20 cellular contexts compared by ENCODE assay signal in the genomic region with DNA sequence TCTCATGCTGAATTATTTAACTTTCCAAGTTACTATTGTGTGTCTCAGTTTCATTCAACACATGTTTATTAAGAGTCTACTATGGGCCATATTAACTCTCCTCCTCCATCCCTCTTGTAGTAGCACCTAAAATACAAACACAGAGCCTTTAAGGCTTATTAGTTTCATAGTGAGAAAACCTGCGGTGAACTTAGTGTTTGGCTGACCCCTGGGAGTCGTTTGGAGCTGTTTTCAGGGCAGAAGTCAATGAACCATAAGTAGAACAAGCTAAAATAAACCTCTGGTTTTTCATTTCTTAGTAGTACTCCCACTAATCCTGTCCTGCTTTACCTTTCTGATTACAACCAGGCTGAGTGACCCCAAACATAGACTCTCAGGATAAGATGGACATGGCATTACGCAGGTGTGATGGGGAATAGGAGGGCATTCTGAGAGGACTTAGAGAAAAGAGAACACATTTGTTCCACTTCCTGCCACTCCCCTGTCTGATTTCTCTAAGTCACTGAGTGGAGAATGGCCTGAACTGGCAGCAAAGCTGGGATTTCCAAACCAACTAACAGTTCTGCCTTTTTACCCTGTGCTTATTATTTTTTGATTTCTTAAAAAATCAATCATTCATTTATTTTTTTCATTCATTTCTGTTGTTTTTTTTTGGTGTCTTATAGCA.
DNase-seq lines count a peak whose midpoint lies in the region; ATAC-seq, FAIRE-seq and TF ChIP-seq lines count a peak whose summit lies in the region.
"Had no signal": no experiment of that assay in that cellular context is flagged by ENCODE, and none has a peak within 500 bp of the region (broad histone marks: within the 10 kb centered on the region; RNA-seq: fewer than 3 reads in every experiment).

No MANE protein-coding gene starts in this region.

- no peaks in the 10 kb centered on the region for H3K27me3 ChIP-seq in MG63
- H3K27me3 ChIP-seq: transverse colon had no signal

- no peak overlapping the region for H3K4me3 ChIP-seq in foreskin fibroblast (ENCODE audit: low read depth in 1 of 2, low read length in 2 of 2)
- no peak overlapping the region for H3K4me3 ChIP-seq in kidney (ENCODE audit: low read length in 2 of 2)
- no peak overlapping the region for H3K4me3 ChIP-seq in MG63
- H3K4me3 ChIP-seq: lung, transverse colon had no signal

- ATAC-seq in GM19025 (IDR thresholded peaks at IDR 0.05; ENCODE audit: low read depth, unreplicated experiment), result peak; percentile 56
- peak; percentile 71 for ATAC-seq in GM21825 (IDR thresholded peaks at IDR 0.05; ENCODE audit: unreplicated experiment)
- ATAC-seq in HG03135 (IDR thresholded peaks at IDR 0.05; ENCODE audit: unreplicated experiment), result peak; percentile 68
- ATAC-seq in stimulated activated naive B cell treated with anti-CD40 and anti-IgM and Interleukin-4, amounts not matched to agents 10 μg/mL and 1 μg/mL and 100 μg/mL, for 72 hours (replicated peaks), result peak; percentile 54 to 72
- ATAC-seq: naive thymus-derived CD4-positive, alpha-beta T cell had no signal

- no peaks in the 10 kb centered on the region for H3K36me3 Mint-ChIP-seq in stimulated activated naive B cell treated with anti-CD40 and anti-IgM and Interleukin-4, amounts not matched to agents 10 μg/mL and 1 μg/mL and 100 μg/mL, for 72 hours
- H3K36me3 Mint-ChIP-seq: activated naive CD8-positive, alpha-beta T cell treated with anti-CD3 and anti-CD28 coated beads, Interleukin-2, amount 10 ng/mL, durations not matched to agents 7 days and 5 days; naive thymus-derived CD4-positive, alpha-beta T cell had no signal

- H3K4me1 ChIP-seq in kidney (ENCODE audit: control insufficient read depth in 1 of 2, insufficient read depth in 1 of 2, low read depth in 1 of 2, low read length in 2 of 2), result peaks cover 7 to 11% of the 10 kb centered on the region in 2 donors

- intact Hi-C loops in kidney (cut with DNase I), result no loop called here

- DNase-seq in stimulated activated naive B cell treated with anti-CD40 and anti-IgM and Interleukin-4, amounts not matched to agents 10 μg/mL and 1 μg/mL and 100 μg/mL, for 72 hours, result no peak
- DNase-seq in foreskin fibroblast (no peak), kidney (no peak), MG63 (no peak)
- DNase-seq: activated CD4-positive, alpha-beta T cell treated with anti-CD3 and anti-CD28 coated beads for 48 hours; activated naive CD8-positive, alpha-beta T cell treated with anti-CD3 and anti-CD28 coated beads, Interleukin-2, amount 10 ng/mL, durations not matched to agents 7 days and 5 days; activated T-cell treated with anti-CD3 and anti-CD28 coated beads, Interleukin-2, amount 50 U/mL, for 1 hour; endodermal cell; naive thymus-derived CD4-positive, alpha-beta T cell; NCI-H1092; NK-92 treated with Interleukin-12 subunit alpha and Interleukin-12 subunit beta, amount 100 ng/mL, for 24 hours; stimulated activated CD4-positive, alpha-beta T cell treated with anti-CD3 and anti-CD28 coated beads, Interleukin-1b, Interleukin-23, amount 100 ng/mL, for 48 hours; stimulated activated CD8-positive, alpha-beta memory T cell treated with anti-CD3 and anti-CD28 coated beads, Interleukin-4, amount 100 ng/mL, for 48 hours; transverse colon had no signal

- H3K27ac Mint-ChIP-seq in stimulated activated naive B cell treated with anti-CD40 and anti-IgM and Interleukin-4, amounts not matched to agents 10 μg/mL and 1 μg/mL and 100 μg/mL, for 72 hours, result no peak overlapping the region
- H3K27ac Mint-ChIP-seq: activated naive CD8-positive, alpha-beta T cell treated with anti-CD3 and anti-CD28 coated beads, Interleukin-2, amount 10 ng/mL, durations not matched to agents 7 days and 5 days; endodermal cell; naive thymus-derived CD4-positive, alpha-beta T cell; T-helper 2 cell treated with Interferon-gamma antibody and Interleukin-4, amounts not matched to agents 5 μg/mL and 100 μg/mL, for 36 hours had no signal

- H3K36me3 ChIP-seq in kidney (ENCODE audit: control insufficient read depth in 1 of 2, insufficient read depth in 2 of 2, low read length in 2 of 2) (no peaks in the 10 kb centered on the region), MG63 (no peaks in the 10 kb centered on the region)
- H3K36me3 ChIP-seq: transverse colon had no signal

- H3K4me1 Mint-ChIP-seq in stimulated activated naive B cell treated with anti-CD40 and anti-IgM and Interleukin-4, amounts not matched to agents 10 μg/mL and 1 μg/mL and 100 μg/mL, for 72 hours, result peaks cover 4 to 15% of the 10 kb centered on the region in 2 donors
- H3K4me1 Mint-ChIP-seq: endodermal cell had no signal

- no peak overlapping the region for H3K27ac ChIP-seq in kidney (ENCODE audit: low read depth in 2 of 2, low read length in 2 of 2)
- H3K27ac ChIP-seq: transverse colon had no signal

- no peak for FAIRE-seq in kidney (lab: Jason Lieb, UNC)
- FAIRE-seq: GM12891 had no signal

- TF ChIP-seq CTCF in foreskin fibroblast (IDR thresholded peaks at IDR 0.05; ENCODE audit: low read depth, low read length) (no peak), kidney (IDR thresholded peaks at IDR 0.05; ENCODE audit: borderline replicate concordance, extremely low read depth, insufficient read depth) (no peak)

- peaks cover 0 to 5% of the 10 kb centered on the region in 2 donors for H3K27me3 Mint-ChIP-seq in stimulated activated naive B cell treated with anti-CD40 and anti-IgM and Interleukin-4, amounts not matched to agents 10 μg/mL and 1 μg/mL and 100 μg/mL, for 72 hours

- no peak overlapping the region for H3K4me3 Mint-ChIP-seq in stimulated activated naive B cell treated with anti-CD40 and anti-IgM and Interleukin-4, amounts not matched to agents 10 μg/mL and 1 μg/mL and 100 μg/mL, for 72 hours
- H3K4me3 Mint-ChIP-seq: activated naive CD8-positive, alpha-beta T cell treated with anti-CD3 and anti-CD28 coated beads, Interleukin-2, amount 10 ng/mL, durations not matched to agents 7 days and 5 days; endodermal cell; naive thymus-derived CD4-positive, alpha-beta T cell; T-helper 2 cell treated with Interferon-gamma antibody and Interleukin-4, amounts not matched to agents 5 μg/mL and 100 μg/mL, for 36 hours had no signal

- no peak overlapping the region for H3K9ac ChIP-seq in kidney (ENCODE audit: low read length in 2 of 2)

- H3K9me3 ChIP-seq in kidney (ENCODE audit: control insufficient read depth in 1 of 2, low read length in 2 of 2) (no peaks in the 10 kb centered on the region), MG63 (no peaks in the 10 kb centered on the region)
- H3K9me3 ChIP-seq: transverse colon had no signal

- H3K9me3 Mint-ChIP-seq in stimulated activated naive B cell treated with anti-CD40 and anti-IgM and Interleukin-4, amounts not matched to agents 10 μg/mL and 1 μg/mL and 100 μg/mL, for 72 hours, result no peaks in the 10 kb centered on the region
- H3K9me3 Mint-ChIP-seq: activated naive CD8-positive, alpha-beta T cell treated with anti-CD3 and anti-CD28 coated beads, Interleukin-2, amount 10 ng/mL, durations not matched to agents 7 days and 5 days; endodermal cell; naive thymus-derived CD4-positive, alpha-beta T cell; T-helper 2 cell treated with Interferon-gamma antibody and Interleukin-4, amounts not matched to agents 5 μg/mL and 100 μg/mL, for 36 hours had no signal
